In genomic region chr4:128846063-128846462, GRCh38 we compare ENCODE assay signal across 1 cellular context.
TF ChIP-seq lines count a peak whose summit lies in the region.

No MANE protein-coding gene starts in this region.

TF ChIP-seq in SK-N-SH treated with all-trans-retinoic acid at 6 μM for 48 hours, 23 proteins besides CTCF, POLR2A, EP300 and RAD21 (continued from another document):
- TF ChIP-seq, protein P1, sequence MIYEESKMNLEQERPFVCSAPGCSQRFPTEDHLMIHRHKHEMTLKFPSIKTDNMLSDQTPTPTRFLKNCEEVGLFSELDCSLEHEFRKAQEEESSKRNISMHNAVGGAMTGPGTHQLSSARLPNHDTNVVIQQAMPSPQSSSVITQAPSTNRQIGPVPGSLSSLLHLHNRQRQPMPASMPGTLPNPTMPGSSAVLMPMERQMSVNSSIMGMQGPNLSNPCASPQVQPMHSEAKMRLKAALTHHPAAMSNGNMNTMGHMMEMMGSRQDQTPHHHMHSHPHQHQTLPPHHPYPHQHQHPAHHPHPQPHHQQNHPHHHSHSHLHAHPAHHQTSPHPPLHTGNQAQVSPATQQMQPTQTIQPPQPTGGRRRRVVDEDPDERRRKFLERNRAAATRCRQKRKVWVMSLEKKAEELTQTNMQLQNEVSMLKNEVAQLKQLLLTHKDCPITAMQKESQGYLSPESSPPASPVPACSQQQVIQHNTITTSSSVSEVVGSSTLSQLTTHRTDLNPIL (CRISPR knock-in tag; IDR thresholded peaks at IDR 0.05; ENCODE audit: low read depth): no peak
- TF ChIP-seq GLIS3 (CRISPR knock-in tag; IDR thresholded peaks at IDR 0.05) (no peak), ZNF70 (CRISPR knock-in tag; IDR thresholded peaks at IDR 0.05) (no peak), TOX (CRISPR knock-in tag; IDR thresholded peaks at IDR 0.05; ENCODE audit: borderline replicate concordance) (no peak), ISL1 (CRISPR knock-in tag; IDR thresholded peaks at IDR 0.05) (no peak)
